In the genomic region with DNA sequence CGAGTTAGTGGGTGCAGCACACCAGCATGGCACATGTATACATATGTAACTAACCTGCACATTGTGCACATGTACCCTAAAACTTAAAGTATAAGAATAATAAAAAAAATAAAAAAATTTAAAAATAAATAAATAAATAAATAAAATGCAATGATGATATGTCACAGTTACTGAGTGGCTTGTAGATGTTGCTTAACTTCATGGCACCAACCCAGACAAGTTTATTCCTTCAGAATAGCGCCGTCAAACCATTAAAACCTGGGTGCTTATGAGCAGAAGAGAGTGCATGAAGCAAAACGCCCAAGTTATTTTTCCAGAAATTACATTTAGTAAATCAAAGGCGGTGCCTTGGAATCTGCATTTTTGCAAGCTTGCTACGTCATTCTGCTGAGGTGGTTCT, we compare ENCODE assay signal across 24 cellular contexts.
"Had no signal": no experiment of that assay in that cellular context is flagged by ENCODE, and none has a peak within 500 bp of the region (broad histone marks: within the 10 kb centered on the region; RNA-seq: fewer than 3 reads in every experiment).

No MANE protein-coding gene starts in this region.

- H3K27ac ChIP-seq: adrenal gland, colonic mucosa, gastrocnemius medialis, parathyroid adenoma, right lobe of liver, SK-N-MC had no signal

- H3K4me3 ChIP-seq: adrenal gland, breast epithelium, colonic mucosa, gastrocnemius medialis, mucosa of descending colon, right lobe of liver, SK-N-MC had no signal

- DNase-seq: activated B cell treated with CpG ODN at 0.5 μM for 24 hours; activated CD4-positive, alpha-beta T cell treated with anti-CD3 and anti-CD28 coated beads for 36 hours; activated CD4-positive, alpha-beta T cell treated with anti-CD3 and anti-CD28 coated beads, Interleukin-2, amount 50 U/mL, for 4 hours; activated CD8-positive, alpha-beta memory T cell treated with anti-CD3 and anti-CD28 coated beads for 24 hours; activated CD8-positive, alpha-beta memory T cell treated with anti-CD3 and anti-CD28 coated beads, Interleukin-2, amount 50 U/mL, for 4 hours; activated naive CD4-positive, alpha-beta T cell; activated T-cell treated with anti-CD3 and anti-CD28 coated beads, Interleukin-2, amount 50 U/mL, for 24 hours; adrenal gland; colonic mucosa; gastrocnemius medialis; head of caudate nucleus; kidney; mucosa of descending colon; naive B cell; nucleus accumbens; right lobe of liver; stimulated activated CD4-positive, alpha-beta T cell treated with anti-CD3 and anti-CD28 coated beads, Interleukin-4, amount 100 ng/mL, for 1 hour; stimulated activated naive CD4-positive, alpha-beta T cell; SW 1271; T-helper 17 cell had no signal

- ATAC-seq: activated CD4-positive, alpha-beta T cell treated with anti-CD3 and anti-CD28 coated beads for 36 hours; gastrocnemius medialis; mucosa of descending colon; T-helper 17 cell had no signal

- H3K4me1 ChIP-seq: adrenal gland, breast epithelium, colonic mucosa, parathyroid adenoma, right lobe of liver had no signal

- H3K36me3 ChIP-seq: adrenal gland, breast epithelium, colonic mucosa, esophagus muscularis mucosa, gastrocnemius medialis, right lobe of liver had no signal

- H3K27me3 ChIP-seq: adrenal gland, breast epithelium, colonic mucosa, esophagus muscularis mucosa, gastrocnemius medialis, right lobe of liver had no signal

- H3K9me3 ChIP-seq: breast epithelium, colonic mucosa, gastrocnemius medialis, mucosa of descending colon, right lobe of liver had no signal
